ENCODE assay signal across 1 cellular context in genomic region chr22:37275134-37275533, GRCh38.
TF ChIP-seq lines count a peak whose summit lies in the region.

No MANE protein-coding gene starts in this region.

TF ChIP-seq in IMR-90, 13 proteins besides CTCF, POLR2A, EP300 and RAD21:
- TF ChIP-seq CEBPB (IDR thresholded peaks at IDR 0.05; ENCODE audit: low read depth, low read length) (no peak), MAFK (IDR thresholded peaks at IDR 0.05; ENCODE audit: low read depth, low read length) (no peak), ELK1 (IDR thresholded peaks at IDR 0.05; ENCODE audit: borderline replicate concordance, low read depth, low read length) (no peak), RFX5 (IDR thresholded peaks at IDR 0.05; ENCODE audit: low read depth, low read length) (no peak), SMC3 (IDR thresholded peaks at IDR 0.05; ENCODE audit: low read depth, low read length) (no peak)
